In genomic region chr15:67002379-67002778, GRCh38 we compare ENCODE assay signal across 21 cellular contexts.
"Had no signal": no experiment of that assay in that cellular context is flagged by ENCODE, and none has a peak within 500 bp of the region (broad histone marks: within the 10 kb centered on the region; RNA-seq: fewer than 3 reads in every experiment).

No MANE protein-coding gene starts in this region.

- ATAC-seq: foreskin keratinocyte; left cardiac atrium; lower lobe of right lung; natural killer cell treated with Interleukin-12 subunit alpha and Interleukin-12 subunit beta and Interleukin-15 and Interleukin-18, amount 100 ng/mL, for 72 hours; pancreas; right cardiac atrium had no signal

- H3K36me3 Mint-ChIP-seq: memory B cell; mesothelial cell of epicardium; natural killer cell treated with Interleukin-12 subunit alpha and Interleukin-12 subunit beta and Interleukin-15 and Interleukin-18, amount 100 ng/mL, for 72 hours; neural progenitor cell had no signal

- H3K27ac ChIP-seq: colonic mucosa, foreskin keratinocyte, hepatocyte, left ventricle myocardium inferior, lower lobe of right lung, neural progenitor cell, pancreas, testis, transverse colon had no signal

- H3K27ac Mint-ChIP-seq: memory B cell; mesothelial cell of epicardium; natural killer cell treated with Interleukin-12 subunit alpha and Interleukin-12 subunit beta and Interleukin-15 and Interleukin-18, amount 100 ng/mL, for 72 hours; neural progenitor cell; progenitor cell of endocrine pancreas; stimulated activated naive CD8-positive, alpha-beta T cell treated with anti-CD3 and anti-CD28 coated beads, Interleukin-15, Interleukin-2, amounts not matched to agents 100 ng/mL and 50 ng/mL, for 24 hours had no signal

- DNase-seq: colonic mucosa; dermis blood vessel endothelial cell; foreskin keratinocyte; kidney; left cardiac atrium; left ventricle myocardium inferior; lower lobe of right lung; nucleus accumbens; pancreas; right cardiac atrium; small intestine; stimulated activated CD4-positive, alpha-beta T cell treated with anti-CD3 and anti-CD28 coated beads, Interleukin-12 subunit alpha, Interleukin-12 subunit beta, amount 100 ng/mL, for 4 hours; testis; transverse colon had no signal

- H3K4me3 ChIP-seq: colonic mucosa, hepatocyte, left ventricle myocardium inferior, lower lobe of right lung, neural progenitor cell, pancreas, testis, transverse colon had no signal

- H3K4me1 Mint-ChIP-seq: mesothelial cell of epicardium had no signal

- H3K4me3 Mint-ChIP-seq: memory B cell; mesothelial cell of epicardium; natural killer cell treated with Interleukin-12 subunit alpha and Interleukin-12 subunit beta and Interleukin-15 and Interleukin-18, amount 100 ng/mL, for 72 hours; neural progenitor cell; stimulated activated naive CD8-positive, alpha-beta T cell treated with anti-CD3 and anti-CD28 coated beads, Interleukin-15, Interleukin-2, amounts not matched to agents 100 ng/mL and 50 ng/mL, for 24 hours had no signal

- FAIRE-seq: kidney, pancreas, small intestine had no signal

- H3K9me3 Mint-ChIP-seq: neural progenitor cell had no signal

- H3K27me3 Mint-ChIP-seq: memory B cell; stimulated activated naive CD8-positive, alpha-beta T cell treated with anti-CD3 and anti-CD28 coated beads, Interleukin-15, Interleukin-2, amounts not matched to agents 100 ng/mL and 50 ng/mL, for 24 hours had no signal
